Comparison of ENCODE assay signal across 1 cellular context in genomic region chr12:125093681-125094025, GRCh38.
A peak's percentile ranks its signal among the peaks of the same experiment; 100 is the strongest.
TF ChIP-seq lines count a peak whose summit lies in the region.

No MANE protein-coding gene starts in this region.

TF ChIP-seq in HepG2, 621 proteins besides CTCF, POLR2A, EP300 and RAD21:
- TF ChIP-seq ZHX1 (CRISPR knock-in tag; IDR thresholded peaks at IDR 0.05; ENCODE audit: low read depth) (0 out of 2 replicates have a peak, but pooled peaks have one; percentile 65), IKZF4 (CRISPR knock-in tag; IDR thresholded peaks at IDR 0.05; ENCODE audit: borderline replicate concordance, low read depth, not compliant biosample characterization) (no peak), HMGXB3 (CRISPR knock-in tag; IDR thresholded peaks at IDR 0.05; ENCODE audit: borderline replicate concordance) (no peak), HNRNPL (IDR thresholded peaks at IDR 0.05; ENCODE audit: low read depth, low read length) (peak; percentile 65; the same call in 1 of the 2 replicates), MXD3 (CRISPR knock-in tag; IDR thresholded peaks at IDR 0.05) (peak; percentile 15; the same call in 1 of the 2 replicates), ZNF567 (CRISPR knock-in tag; IDR thresholded peaks at IDR 0.05; ENCODE audit: borderline replicate concordance) (peak; percentile 47; the same call in 1 of the 2 replicates), NONO (IDR thresholded peaks at IDR 0.05) (no peak), NONO (CRISPR knock-in tag; conservative IDR thresholded peaks at IDR 0.05) (0 out of 2 replicates have a peak, but pooled peaks have one; percentile 44), EED (CRISPR knock-in tag; IDR thresholded peaks at IDR 0.05) (peak; percentile 71; the same call in 1 of the 2 replicates), ZBTB38 (CRISPR knock-in tag; IDR thresholded peaks at IDR 0.05) (peak; percentile 98), ZNF772 (CRISPR knock-in tag; IDR thresholded peaks at IDR 0.05) (peak; percentile 60; the same call in 1 of the 2 replicates), ZNF691 (CRISPR knock-in tag; IDR thresholded peaks at IDR 0.05; ENCODE audit: borderline replicate concordance, low read depth) (peak; percentile 0; the same call in 1 of the 2 replicates), REL (CRISPR knock-in tag; conservative IDR thresholded peaks at IDR 0.05) (no peak), MAZ (IDR thresholded peaks at IDR 0.05; ENCODE audit: borderline replicate concordance, low read depth, low read length) (no peak), MAZ (CRISPR knock-in tag; IDR thresholded peaks at IDR 0.05; ENCODE audit: low read depth) (0 out of 2 replicates have a peak, but pooled peaks have one; percentile 8), ZNF788 (CRISPR knock-in tag; IDR thresholded peaks at IDR 0.05; ENCODE audit: borderline replicate concordance) (peak; percentile 70; the same call in 1 of the 2 replicates), ZBTB33 (CRISPR knock-in tag; IDR thresholded peaks at IDR 0.05) (peak; percentile 28; the same call in 1 of the 2 replicates), ATF1 (CRISPR knock-in tag; IDR thresholded peaks at IDR 0.05) (no peak), DNMT1 (CRISPR knock-in tag; IDR thresholded peaks at IDR 0.05) (0 out of 2 replicates have a peak, but pooled peaks have one; percentile 19), TGIF2 (CRISPR knock-in tag; IDR thresholded peaks at IDR 0.05) (0 out of 2 replicates have a peak, but pooled peaks have one; percentile 12), ZNF292 (CRISPR knock-in tag; IDR thresholded peaks at IDR 0.05; ENCODE audit: borderline replicate concordance, low read depth) (0 out of 2 replicates have a peak, but pooled peaks have one; percentile 31), RXRA (CRISPR knock-in tag; IDR thresholded peaks at IDR 0.05) (0 out of 2 replicates have a peak, but pooled peaks have one; percentile 1), MTA1 (CRISPR knock-in tag; IDR thresholded peaks at IDR 0.05; ENCODE audit: borderline replicate concordance) (peak; percentile 13), ZNF362 (CRISPR knock-in tag; IDR thresholded peaks at IDR 0.05; ENCODE audit: borderline replicate concordance) (no peak)
